ENCODE assay signal across 20 cellular contexts in the genomic region with DNA sequence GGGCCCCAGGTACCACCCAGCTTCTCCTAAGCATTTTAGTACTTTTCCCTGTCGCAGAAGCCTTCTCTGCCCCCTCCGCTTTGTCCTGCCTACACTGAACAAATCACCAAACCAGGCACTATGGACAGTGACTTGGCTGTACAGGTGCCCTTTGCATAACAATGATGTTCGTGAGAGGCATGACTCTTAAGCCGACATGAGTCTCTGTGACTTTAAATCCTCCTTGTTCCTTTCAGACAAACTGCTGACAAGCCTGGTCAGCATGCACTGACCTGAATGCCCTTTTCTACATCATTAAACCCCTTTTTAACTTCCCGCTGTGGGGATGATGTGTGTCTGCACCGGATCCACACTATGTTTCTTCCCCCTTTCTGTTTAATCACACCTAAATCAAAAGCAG. TPM values are rescaled to one million over a fixed set of nuclear protein-coding genes. Genes with fewer than 3 reads are reported as not detected.
A peak's percentile ranks its signal among the peaks of the same experiment; 100 is the strongest.
DNase-seq lines count a peak whose midpoint lies in the region; ATAC-seq, FAIRE-seq and TF ChIP-seq lines count a peak whose summit lies in the region.
"Had no signal": no experiment of that assay in that cellular context is flagged by ENCODE, and none has a peak within 500 bp of the region (broad histone marks: within the 10 kb centered on the region; RNA-seq: fewer than 3 reads in every experiment).

No MANE protein-coding gene starts in this region.

- H2BK15ac ChIP-seq in H1 (ENCODE audit: low read length) (no peak overlapping the region), neuronal stem cell (ENCODE audit: low read length) (no peak overlapping the region)

- H3F3A ChIP-seq in GM23248 (ENCODE audit: insufficient read depth), result no peaks in the 10 kb centered on the region

- H3K9me2 ChIP-seq in GM23248 (ENCODE audit: insufficient read depth), result no peaks in the 10 kb centered on the region

- no peak overlapping the region for H2AK5ac ChIP-seq in H1 (ENCODE audit: low read depth, low read length)
- H2AK5ac ChIP-seq in neuronal stem cell (ENCODE audit: low read depth, low read length), result no peak overlapping the region

- H3K36me3 ChIP-seq in HUES48 (ENCODE audit: control insufficient read depth, insufficient read depth, low read length) (no peaks in the 10 kb centered on the region), H1 (ENCODE audit: control insufficient read depth in 2 of 4, insufficient read depth in 4 of 4, low read length in 3 of 4) (no peaks in the 10 kb centered on the region), neuronal stem cell (replicated peaks in 1 of 2; ENCODE audit: control insufficient read depth in 2 of 2, insufficient read depth in 2 of 2, low read length in 2 of 2) (no peaks in the 10 kb centered on the region), GM23248 (ENCODE audit: low read depth) (no peaks in the 10 kb centered on the region)

- TF ChIP-seq EP300 in H1 (IDR thresholded peaks at IDR 0.05; ENCODE audit: borderline replicate concordance in 1 of 2, low read depth in 2 of 2, low read length in 2 of 2), result peak in 1 of 2 experiments; percentile 50; a peak in 1 of 3 replicates

- no peak overlapping the region for H3K18ac ChIP-seq in H1 (ENCODE audit: extremely low read depth, low read length)
- no peak overlapping the region for H3K18ac ChIP-seq in neuronal stem cell (ENCODE audit: low read length)

- H4K91ac ChIP-seq in H1 (replicated peaks; ENCODE audit: insufficient read length, low read length) (no peak overlapping the region), neuronal stem cell (ENCODE audit: low read depth, low read length, poor library complexity) (no peak overlapping the region)

- H3K9me3 ChIP-seq in HUES48 (ENCODE audit: control insufficient read depth, insufficient read depth, low read length) (no peaks in the 10 kb centered on the region), H1 (ENCODE audit: insufficient read depth in 2 of 2, low read depth in 1 of 2, low read length in 1 of 2) (no peaks in the 10 kb centered on the region), neuronal stem cell (replicated peaks in 1 of 2; ENCODE audit: control insufficient read depth in 2 of 2, insufficient read depth in 1 of 2, low read depth in 1 of 2, low read length in 2 of 2) (no peaks in the 10 kb centered on the region), GM23248 (ENCODE audit: low read depth) (no peaks in the 10 kb centered on the region)
- H3K9me3 ChIP-seq: A549 had no signal

- TF ChIP-seq POLR2A in H1 (IDR thresholded peaks at IDR 0.05; ENCODE audit: control extremely low read depth in 1 of 2, low read depth in 2 of 2, low read length in 2 of 2), result no peak

- H3K4me1 Mint-ChIP-seq in activated naive CD8-positive, alpha-beta T cell treated with anti-CD3 and anti-CD28 coated beads, Interleukin-2, amount 50 U/mL, for 24 hours, result no peaks in the 10 kb centered on the region

- no peak overlapping the region for H3K27ac Mint-ChIP-seq in activated naive CD8-positive, alpha-beta T cell treated with anti-CD3 and anti-CD28 coated beads, Interleukin-2, amount 50 U/mL, for 24 hours

- H2BK120ac ChIP-seq in H1 (replicated peaks; ENCODE audit: low read depth, low read length) (no peak overlapping the region), neuronal stem cell (ENCODE audit: low read depth, low read length) (no peak overlapping the region)

- H3K79me2 ChIP-seq in H1 (ENCODE audit: control insufficient read depth in 1 of 2, insufficient read depth in 2 of 2, low read length in 2 of 2) (no peaks in the 10 kb centered on the region), GM23248 (ENCODE audit: insufficient read depth) (no peaks in the 10 kb centered on the region)

- no peak overlapping the region for H3K4me3 Mint-ChIP-seq in activated naive CD8-positive, alpha-beta T cell treated with anti-CD3 and anti-CD28 coated beads, Interleukin-2, amount 50 U/mL, for 24 hours

- H2BK5ac ChIP-seq in H1 (ENCODE audit: low read depth, low read length) (no peak overlapping the region), neuronal stem cell (ENCODE audit: low read length) (no peak overlapping the region)

- H2BK20ac ChIP-seq in H1 (ENCODE audit: low read length), result no peak overlapping the region

- H3K23ac ChIP-seq in H1 (ENCODE audit: insufficient read length), result no peak overlapping the region
- H3K23ac ChIP-seq in neuronal stem cell (ENCODE audit: low read depth, low read length, poor library complexity), result no peak overlapping the region

- H3K4me2 ChIP-seq in H1 (ENCODE audit: insufficient read depth in 1 of 2, low read depth in 2 of 2, low read length in 2 of 2) (peak overlapping the region; percentile 5 to 47; a peak in 1 of 4 replicates), neuronal stem cell (ENCODE audit: insufficient read depth, low read length, poor library complexity, severe bottlenecking) (no peak overlapping the region), GM23248 (ENCODE audit: unreplicated experiment) (no peak overlapping the region)
- H3K4me2 ChIP-seq: A549 had no signal

- H3K9me3 Mint-ChIP-seq in activated naive CD8-positive, alpha-beta T cell treated with anti-CD3 and anti-CD28 coated beads, Interleukin-2, amount 50 U/mL, for 24 hours, result no peaks in the 10 kb centered on the region

- CTCF ChIA-PET in H1 (lab: Charles Lee; ENCODE audit: partially characterized antibody), result interaction anchor here (0.7 to 9.5 kb wide), 10 partner anchors 14 to 299 kb away, joined by 3 to 166 read pairs (median 8); partner anchors contain the start of genes CAVIN3 and CCKBR

- H3K14ac ChIP-seq in H1 (ENCODE audit: insufficient read length), result no peak overlapping the region
- no peak overlapping the region for H3K14ac ChIP-seq in neuronal stem cell (ENCODE audit: low read length)

- no peak for TF ChIP-seq CTCF in H1 (IDR thresholded peaks at IDR 0.05; ENCODE audit: control extremely low read depth in 1 of 3, insufficient read depth in 1 of 3, low read depth in 1 of 3, low read length in 3 of 3)

- no peak overlapping the region for H4K5ac ChIP-seq in H1 (ENCODE audit: insufficient read length, low read depth, low read length)

- H3K9ac ChIP-seq in HUES48 (ENCODE audit: low read depth, low read length) (peak overlapping the region; percentile 57; the same call in 1 of the 2 replicates), H1 (replicated peaks in 1 of 4; ENCODE audit: extremely low read depth in 1 of 4, low read depth in 3 of 4, low read length in 3 of 4) (no peak overlapping the region), neuronal stem cell (ENCODE audit: low read depth, low read length, poor library complexity) (no peak overlapping the region), GM23248 (no peak overlapping the region)

- H3K79me1 ChIP-seq in H1 (ENCODE audit: low read depth, low read length) (no peaks in the 10 kb centered on the region), neuronal stem cell (ENCODE audit: low read depth, low read length) (no peaks in the 10 kb centered on the region)

- no peak for ATAC-seq in activated naive CD8-positive, alpha-beta T cell treated with anti-CD3 and anti-CD28 coated beads, Interleukin-2, amount 50 U/mL, for 24 hours
- ATAC-seq: A549, HCT116, K562 had no signal

- no peaks in the 10 kb centered on the region for H3K36me3 Mint-ChIP-seq in activated naive CD8-positive, alpha-beta T cell treated with anti-CD3 and anti-CD28 coated beads, Interleukin-2, amount 50 U/mL, for 24 hours (ENCODE audit: low read depth)

- no peaks in the 10 kb centered on the region for H3K27me3 ChIP-seq in HUES48 (ENCODE audit: control insufficient read depth, insufficient read depth, low read length)
- H3K27me3 ChIP-seq in H1 (replicated peaks in 1 of 4; ENCODE audit: control insufficient read depth in 3 of 4, extremely low read depth in 1 of 4, insufficient read depth in 3 of 4, low read length in 3 of 4), result no peaks in the 10 kb centered on the region; a peak in 1 of 7 replicates
- H3K27me3 ChIP-seq in neuronal stem cell (ENCODE audit: control insufficient read depth in 3 of 3, insufficient read depth in 3 of 3, low read depth in 1 of 3, low read length in 3 of 3), result peaks cover 0 to 17% (median 0%) of the 10 kb centered on the region in 3 experiments
- H3K27me3 ChIP-seq in GM23248 (replicated peaks; ENCODE audit: insufficient read depth), result no peaks in the 10 kb centered on the region

- H3K4ac ChIP-seq in H1 (replicated peaks; ENCODE audit: insufficient read length, low read depth, low read length) (no peak overlapping the region), neuronal stem cell (ENCODE audit: low read length) (no peak overlapping the region)

- H2BK12ac ChIP-seq in H1 (ENCODE audit: low read depth, low read length) (no peak overlapping the region), neuronal stem cell (ENCODE audit: low read length) (no peak overlapping the region)

- DNase-seq in H1 (ENCODE audit: low read depth in 1 of 2, low spot score in 2 of 2), result no peak
- peak; percentile 72 for DNase-seq in neuronal stem cell (ENCODE audit: low spot score)
- DNase-seq in activated naive CD8-positive, alpha-beta T cell treated with anti-CD3 and anti-CD28 coated beads, Interleukin-2, amount 50 U/mL, for 24 hours, result no peak
- DNase-seq in GM23248, result no peak
- DNase-seq in activated effector memory CD4-positive, alpha-beta T cell treated with Interleukin-2 at 50 U/mL for 16 hours, result no peak
- no peak for DNase-seq in stimulated activated CD4-positive, alpha-beta T cell treated with anti-CD3 and anti-CD28 coated beads, Interleukin-4, amount 100 ng/mL, for 4 hours
- DNase-seq: DMS 273 treated with DMSO at 0.1 percent for 48 hours, NCI-H1417, NCI-H1930, NCI-H446 treated with DMSO at 0.1 percent for 48 hours, NCI-H748 treated with DMSO at 0.1 percent for 48 hours had no signal

- peak overlapping the region; percentile 92 for H3K27ac ChIP-seq in HUES48 (ENCODE audit: low read depth, low read length)
- H3K27ac ChIP-seq in H1 (ENCODE audit: low read depth, low read length), result no peak overlapping the region
- peak overlapping the region; percentile 64 for H3K27ac ChIP-seq in neuronal stem cell (replicated peaks; ENCODE audit: low read length)
- no peak overlapping the region for H3K27ac ChIP-seq in GM23248
- H3K27ac ChIP-seq: A549, C4-2B, HL-60, RWPE1 had no signal

- no peaks in the 10 kb centered on the region for H4K20me1 ChIP-seq in H1 (replicated peaks in 1 of 2; ENCODE audit: control insufficient read depth in 1 of 2, insufficient read depth in 2 of 2, low read length in 2 of 2)
- no peaks in the 10 kb centered on the region for H4K20me1 ChIP-seq in GM23248 (ENCODE audit: insufficient read depth)

- H3K4me3 ChIP-seq in HUES48 (ENCODE audit: low read depth, low read length) (peak overlapping the region; percentile 28; the same call in 1 of the 2 replicates), H1 (ENCODE audit: extremely low read depth in 1 of 4, insufficient read depth in 2 of 4, low read depth in 3 of 4, low read length in 4 of 4) (no peak overlapping the region), neuronal stem cell (ENCODE audit: low read length in 2 of 2) (no peak overlapping the region), GM23248 (no peak overlapping the region)
- H3K4me3 ChIP-seq: A549, K562 had no signal

- TF ChIP-seq RAD21 in H1 (IDR thresholded peaks at IDR 0.05 in 1 of 2, conservative IDR thresholded peaks at IDR 0.05 in 1 of 2; ENCODE audit: low read depth in 2 of 2, low read length in 2 of 2), result no peak

- no peak overlapping the region for H2AFZ ChIP-seq in H1 (ENCODE audit: low read length)
- peak overlapping the region; percentile 12 for H2AFZ ChIP-seq in neuronal stem cell (ENCODE audit: low read length)
- H2AFZ ChIP-seq in GM23248, result no peak overlapping the region

- 25% methylated on average over 6 of the region's 6 CpGs; no CpG with 5 or more reads in 1 of the 2 experiments for WGBS in H1 (ENCODE audit: extremely low coverage in 1 of 2, insufficient coverage in 1 of 2, insufficient read length in 1 of 2, insufficient replicate concordance in 2 of 2, low coverage in 1 of 2, low lambda C conversion rate in 2 of 2, missing lambda C conversion rate in 1 of 2), 2 experiments
- no CpG with 5 or more reads among the region's 6 CpGs for WGBS in neuronal stem cell (ENCODE audit: extremely low coverage in 2 of 2, insufficient read length in 2 of 2, insufficient replicate concordance in 1 of 2), 2 donors
- 62 to 64% methylated on average over 6 of the region's 6 CpGs for WGBS in GM23248 (ENCODE audit: low coverage in 1 of 2, low lambda C conversion rate in 2 of 2, missing lambda C conversion rate in 2 of 2), 2 experiments

- H4K8ac ChIP-seq in H1 (ENCODE audit: extremely low read depth, insufficient read depth, low read length) (no peak overlapping the region), neuronal stem cell (ENCODE audit: low read depth, low read length) (no peak overlapping the region)

- in situ Hi-C loops in GM23248 (cut with MboI), result no loop called here

- H3K23me2 ChIP-seq in H1 (ENCODE audit: low read depth, low read length), result no peaks in the 10 kb centered on the region

- FAIRE-seq in H1 (lab: Jason Lieb, UNC), result peak; percentile 75
- FAIRE-seq in islet of Langerhans (lab: Jason Lieb, UNC), result peak; percentile 81
- FAIRE-seq: A549, HTR-8/SVneo, K562 had no signal

- POLR2A ChIA-PET in H1 (lab: Charles Lee; ENCODE audit: partially characterized antibody), result interaction anchor here (1.1 to 1.6 kb wide), 3 partner anchors 12 to 20 kb away, joined by 3 to 4 read pairs (median 3); partner anchors contain the start of gene CAVIN3

- H3K4me1 ChIP-seq in HUES48 (ENCODE audit: control insufficient read depth, insufficient read depth, low read length), result peaks cover 60% of the 10 kb centered on the region
- H3K4me1 ChIP-seq in H1 (replicated peaks in 1 of 4; ENCODE audit: control insufficient read depth in 3 of 4, insufficient read depth in 4 of 4, low read length in 3 of 4), result peaks cover 2 to 11% (median 4%) of the 10 kb centered on the region in 4 experiments; a peak in 5 of 7 replicates
- H3K4me1 ChIP-seq in neuronal stem cell (ENCODE audit: control insufficient read depth in 2 of 2, insufficient read depth in 1 of 2, low read depth in 1 of 2, low read length in 2 of 2), result peaks cover 7 to 19% of the 10 kb centered on the region in 2 donors
- H3K4me1 ChIP-seq in GM23248 (ENCODE audit: insufficient read depth), result peaks cover 5% of the 10 kb centered on the region; the same call in 1 of the 2 replicates
- H3K4me1 ChIP-seq: A549 had no signal

- H3K56ac ChIP-seq in H1 (replicated peaks; ENCODE audit: insufficient read length, low read depth, low read length), result no peak overlapping the region

- H3K27me3 Mint-ChIP-seq in activated naive CD8-positive, alpha-beta T cell treated with anti-CD3 and anti-CD28 coated beads, Interleukin-2, amount 50 U/mL, for 24 hours, result peaks cover 21% of the 10 kb centered on the region

RNA-seq across cellular contexts. Expression of gene CAVIN3, which starts 16.6 kb away (rescaled TPM):
- 17.7 and 20.4 TPM in 2 replicates for total RNA-seq in H1 (2021; fragmentation: NEBNext Ultra II Directional; extraction: Animal tissue kit (Norgen Biotek cat#: 25700))
- polyA plus RNA-seq in H1 (2011; rRNA removed), result 26.4 and 27.6 TPM in 2 replicates
- polyA plus RNA-seq in H1 (2011; cell fraction: cytosol; rRNA removed), result 32.4 TPM
- 21.2 TPM for polyA plus RNA-seq in H1 (2011; cell fraction: nucleus; rRNA removed)
- polyA plus RNA-seq in H1 (2012, experiment 1 of 2), result 14.5 to 21.3 TPM (median 18.9 TPM) in 4 replicates
- 22.2 TPM for polyA plus RNA-seq in H1 (2012, experiment 2 of 2)
- polyA plus RNA-seq in H1 (2013, experiment 1 of 2), result 10.8 TPM
- 10.4 TPM for polyA plus RNA-seq in H1 (2013, experiment 2 of 2)
- 1.5 and 2.9 TPM in 2 replicates for polyA minus RNA-seq in H1 (2011; rRNA and poly(A)+ RNA removed)
- polyA minus RNA-seq in H1 (2011; cell fraction: cytosol; rRNA and poly(A)+ RNA removed), result 4.3 TPM
- 18.5 TPM for polyA minus RNA-seq in H1 (2011; cell fraction: nucleus; rRNA and poly(A)+ RNA removed)
- polyA plus RNA-seq in neuronal stem cell (2013, experiment 1 of 2), result 11.2 TPM
- 11.2 TPM for polyA plus RNA-seq in neuronal stem cell (2013, experiment 2 of 2)
- 392 and 456 TPM in 2 replicates for total RNA-seq in GM23248 (2014; rRNA removed; shearing (Covaris generic))
- 290 and 301 TPM in 2 replicates for polyA plus RNA-seq in GM23248 (2016; fragmentation: Nextera tagmentation; extraction: Ambion mirVana)
- polyA plus RNA-seq: K562 had no signal

RNA-seq across cellular contexts. Expression of gene CCKBR, which starts 44.0 kb away (rescaled TPM):
- 4.6 and 5.7 TPM in 2 replicates for total RNA-seq in H1 (2021; fragmentation: NEBNext Ultra II Directional; extraction: Animal tissue kit (Norgen Biotek cat#: 25700))
- 9.1 and 9.8 TPM in 2 replicates for polyA plus RNA-seq in H1 (2011; rRNA removed)
- polyA plus RNA-seq in H1 (2011; cell fraction: cytosol; rRNA removed), result 4.5 TPM
- polyA plus RNA-seq in H1 (2011; cell fraction: nucleus; rRNA removed), result 7.1 TPM
- 4.8 to 8.0 TPM (median 6.8 TPM) in 4 replicates for polyA plus RNA-seq in H1 (2012, experiment 1 of 2)
- polyA plus RNA-seq in H1 (2012, experiment 2 of 2), result 6.3 TPM
- polyA plus RNA-seq in H1 (2013, experiment 1 of 2), result 4.1 TPM
- 4.1 TPM for polyA plus RNA-seq in H1 (2013, experiment 2 of 2)
- 8.0 and 9.4 TPM in 2 replicates for polyA minus RNA-seq in H1 (2011; rRNA and poly(A)+ RNA removed)
- 2.7 TPM for polyA minus RNA-seq in H1 (2011; cell fraction: cytosol; rRNA and poly(A)+ RNA removed)
- polyA minus RNA-seq in H1 (2011; cell fraction: nucleus; rRNA and poly(A)+ RNA removed), result 3.1 TPM
- polyA plus RNA-seq in neuronal stem cell (2013, experiment 1 of 2), result 15.4 TPM
- polyA plus RNA-seq in neuronal stem cell (2013, experiment 2 of 2), result 15.2 TPM
- not detected in 2 replicates for total RNA-seq in GM23248 (2014; rRNA removed; shearing (Covaris generic))
- polyA plus RNA-seq in GM23248 (2016; fragmentation: Nextera tagmentation; extraction: Ambion mirVana), result not detected in 2 replicates
- total RNA-seq: K562 had no signal
- polyA plus RNA-seq: A549, K562 had no signal

Comparison
In these comparisons a context has a peak if more than half of its experiments do, and no peak if none do; other contexts are left out.
1. H3K27ac ChIP-seq: peak in HUES48 (single experiment) and neuronal stem cell (single experiment); none in H1 (single experiment) and GM23248 (single experiment).
2. H3K4me2 ChIP-seq: peak in H1 (2 of 2); none in neuronal stem cell (single experiment) and GM23248 (single experiment).
3. RNA of gene CAVIN3, which starts 16.6 kb away (total RNA-seq): 392 to 456 TPM in GM23248; 17.7 to 20.4 TPM in H1; every median in the first group is over 10 times any median in the second.